16 cellular contexts compared by ENCODE assay signal in the genomic region with DNA sequence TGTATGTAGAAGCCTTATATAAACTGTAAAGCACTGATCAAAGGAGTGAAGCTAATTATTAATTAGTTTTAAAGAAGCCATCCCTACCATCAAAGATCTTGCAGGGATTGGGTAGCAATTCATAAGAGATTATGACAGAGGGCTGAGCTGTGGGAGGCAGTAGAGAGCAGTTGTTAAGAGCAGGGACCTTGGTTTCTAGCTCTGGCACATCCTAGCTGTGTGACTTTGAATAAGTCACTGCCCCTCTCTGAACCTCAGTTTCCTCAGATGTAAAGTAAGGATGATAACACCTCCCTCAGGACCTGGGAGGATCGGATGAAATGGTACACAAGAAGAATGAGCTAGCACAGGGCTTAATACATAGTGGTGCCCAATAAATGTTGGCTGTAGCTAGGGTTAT. TPM values are rescaled to one million over a fixed set of nuclear protein-coding genes. Genes with fewer than 3 reads are reported as not detected.
A peak's percentile ranks its signal among the peaks of the same experiment; 100 is the strongest.
DNase-seq lines count a peak whose midpoint lies in the region; ATAC-seq and TF ChIP-seq lines count a peak whose summit lies in the region.
"Had no signal": no experiment of that assay in that cellular context is flagged by ENCODE, and none has a peak within 500 bp of the region (broad histone marks: within the 10 kb centered on the region; RNA-seq: fewer than 3 reads in every experiment).

No MANE protein-coding gene starts in this region.

- H3K4me3 Mint-ChIP-seq in HFFc6 = no peak overlapping the region
- H3K4me3 Mint-ChIP-seq: activated naive CD4-positive, alpha-beta T cell treated with anti-CD3 and anti-CD28 coated beads, Interleukin-2, amount 50 U/mL, for 24 hours; brain; naive B cell had no signal

- H3K36me3 Mint-ChIP-seq in HFFc6 (ENCODE audit: low read depth) = no peaks in the 10 kb centered on the region
- H3K36me3 Mint-ChIP-seq: activated naive CD4-positive, alpha-beta T cell treated with anti-CD3 and anti-CD28 coated beads, Interleukin-2, amount 50 U/mL, for 24 hours; brain; naive B cell had no signal

- ATAC-seq in psoas muscle (no peak), GM18867 (IDR thresholded peaks at IDR 0.05; ENCODE audit: unreplicated experiment) (no peak)
- ATAC-seq: Panc1 had no signal

- DNase-seq in HFFc6 (no peak), fibroblast of the aortic adventitia (ENCODE audit: low read depth) (no peak), psoas muscle (no peak)
- no peak for DNase-seq in activated CD4-positive, alpha-beta T cell treated with anti-CD3 and anti-CD28 coated beads for 4 hours
- DNase-seq: activated CD4-positive, alpha-beta T cell treated with anti-CD3 and anti-CD28 coated beads, Interleukin-2, amount 50 U/mL, for 4 hours; H7; islet precursor cell; naive B cell; NCI-H226 had no signal

- H3K27ac Mint-ChIP-seq in HFFc6 = no peak overlapping the region
- H3K27ac Mint-ChIP-seq: activated naive CD4-positive, alpha-beta T cell treated with anti-CD3 and anti-CD28 coated beads, Interleukin-2, amount 50 U/mL, for 24 hours; brain had no signal

- no peaks in the 10 kb centered on the region; the same call in 1 of the 2 replicates for H3K27me3 Mint-ChIP-seq in HFFc6 (ENCODE audit: insufficient read depth)
- H3K27me3 Mint-ChIP-seq: activated naive CD4-positive, alpha-beta T cell treated with anti-CD3 and anti-CD28 coated beads, Interleukin-2, amount 50 U/mL, for 24 hours had no signal

- H4K20me1 ChIP-seq in DOHH2 (ENCODE audit: control insufficient read depth, insufficient read depth, low read depth, low read length) = no peaks in the 10 kb centered on the region

- no peaks in the 10 kb centered on the region for H3F3A ChIP-seq in DOHH2 (ENCODE audit: control insufficient read depth, insufficient read depth)

- no peaks in the 10 kb centered on the region for H3K9me3 Mint-ChIP-seq in HFFc6
- H3K9me3 Mint-ChIP-seq: activated naive CD4-positive, alpha-beta T cell treated with anti-CD3 and anti-CD28 coated beads, Interleukin-2, amount 50 U/mL, for 24 hours had no signal

- H3K27ac ChIP-seq in DOHH2 (ENCODE audit: low read depth, low read length) (no peak overlapping the region), VCaP (no peak overlapping the region), psoas muscle (no peak overlapping the region)
- H3K27ac ChIP-seq: SK-N-MC had no signal

- no peaks in the 10 kb centered on the region for H3K79me2 ChIP-seq in DOHH2 (ENCODE audit: control insufficient read depth, low read length)

- no peak overlapping the region for H3K4me2 ChIP-seq in DOHH2 (ENCODE audit: low read length)

- TF ChIP-seq CTCF in DOHH2 (IDR thresholded peaks at IDR 0.05; ENCODE audit: low read depth, low read length, poor library complexity, severe bottlenecking) (peak; percentile 19), HFFc6 (IDR thresholded peaks at IDR 0.05) (0 out of 2 replicates have a peak, but pooled peaks have one; percentile 14), VCaP (conservative IDR thresholded peaks at IDR 0.05) (0 out of 2 replicates have a peak, but pooled peaks have one; percentile 11), fibroblast of the aortic adventitia (IDR thresholded peaks at IDR 0.05; ENCODE audit: insufficient read depth, low read length) (peak; percentile 19), psoas muscle (IDR thresholded peaks at IDR 0.05) (no peak)

- H3K4me1 ChIP-seq in DOHH2 (ENCODE audit: control insufficient read depth, low read length) (peaks cover 5% of the 10 kb centered on the region), psoas muscle (peaks cover 4% of the 10 kb centered on the region)

- H3K9me3 ChIP-seq in DOHH2 (ENCODE audit: control insufficient read depth, insufficient read depth, low read length) (no peaks in the 10 kb centered on the region), psoas muscle (no peaks in the 10 kb centered on the region)

- 59 to 94% (median 88%) methylated on average over 1 of the region's 1 CpG for WGBS in psoas muscle, 3 donors

- intact Hi-C loops in psoas muscle (cut with DNase I) = loop anchor here (5.0 to 10.0 kb wide), 5 partner anchors 118 to 1305 kb away; partner anchors contain the start of gene UTP14A (in 1 of the 2)

- H3K36me3 ChIP-seq in DOHH2 (ENCODE audit: control insufficient read depth, low read length) (no peaks in the 10 kb centered on the region), psoas muscle (ENCODE audit: insufficient read depth in 1 of 2, low read depth in 1 of 2) (no peaks in the 10 kb centered on the region)

- peaks cover 14% of the 10 kb centered on the region; the same call in 1 of the 2 replicates for H3K4me1 Mint-ChIP-seq in HFFc6 (ENCODE audit: low read depth)

- no peaks in the 10 kb centered on the region for H3K9me2 ChIP-seq in DOHH2 (replicated peaks; ENCODE audit: control insufficient read depth, low read length)

- no peaks in the 10 kb centered on the region for H3K27me3 ChIP-seq in DOHH2 (ENCODE audit: control insufficient read depth, low read length)
- no peaks in the 10 kb centered on the region for H3K27me3 ChIP-seq in psoas muscle (ENCODE audit: insufficient read depth in 3 of 3, low read length in 2 of 3)

- no peak overlapping the region for H3K4me3 ChIP-seq in DOHH2 (ENCODE audit: low read length)
- no peak overlapping the region for H3K4me3 ChIP-seq in fibroblast of the aortic adventitia (ENCODE audit: low read depth, low read length)
- no peak overlapping the region for H3K4me3 ChIP-seq in psoas muscle
- H3K4me3 ChIP-seq: SK-N-MC had no signal

RNA-seq across cellular contexts. Expression of gene APLN, which starts 45.4 kb away (rescaled TPM):
- total RNA-seq in HFFc6 (2021; fragmentation: NEBNext Ultra II Directional; extraction: Animal tissue kit (Norgen Biotek cat#: 25700)) = under 1 TPM in 5 of 6 experiments, not detected in 1; 0.09 to 0.37 (median 0.27) TPM
- total RNA-seq in fibroblast of the aortic adventitia (ENCODE audit: low replicate concordance) (0.54 and 3.8 TPM in 2 replicates), psoas muscle (1 to 10 TPM in 2 of 4 donors, under 1 TPM in 2; 0.86 to 4.1 (median 1.6) TPM)
- 1 to 10 TPM in 1 of 3 donors, under 1 TPM in 2; 0.13 to 1.0 (median 0.68) TPM for polyA plus RNA-seq in psoas muscle
